8 cellular contexts compared by ENCODE assay signal in genomic region chr11:111878766-111879636, GRCh38. TPM values are rescaled to one million over a fixed set of nuclear protein-coding genes. Genes with fewer than 3 reads are reported as not detected.
A peak's percentile ranks its signal among the peaks of the same experiment; 100 is the strongest.
DNase-seq lines count a peak whose midpoint lies in the region; ATAC-seq and TF ChIP-seq lines count a peak whose summit lies in the region.

Gene CFAP68 (plus strand): TSS chr11:111879541. CDS start chr11:111879561, 20 bp downstream.
Gene FDXACB1 (minus strand): TSS chr11:111879165. CDS start chr11:111879132, 33 bp downstream.

- peaks cover 4% of the 10 kb centered on the region for H3K36me3 Mint-ChIP-seq in IgD-negative memory B cell

- DNase-seq in DMS53 (lab: John Stamatoyannopoulos, UW) (peak; percentile 99), OCI-M1 (lab: John Stamatoyannopoulos, UW) (peak; percentile 99), activated T-cell treated with anti-CD3 and anti-CD28 coated beads for 48 hours (ENCODE audit: low read depth) (peak; percentile 90), epithelial cell of proximal tubule (ENCODE audit: low read depth) (peak; percentile 85), mucosa of gallbladder (ENCODE audit: low spot score) (peak; percentile 98)
- peak; percentile 89 for DNase-seq in stimulated activated CD8-positive, alpha-beta memory T cell treated with anti-CD3 and anti-CD28 coated beads, Interleukin-4, amount 100 ng/mL, for 4 hours (ENCODE audit: low read depth in 2 of 2, low spot score in 1 of 2)

- H3K27me3 Mint-ChIP-seq in IgD-negative memory B cell, result no peaks in the 10 kb centered on the region

- peak within 1 kb of the TSS; percentile 95 to 100 (median 96) for H3K27ac Mint-ChIP-seq in IgD-negative memory B cell

- peak within 1 kb of the TSS; percentile 77 for H3K4me3 ChIP-seq in epithelial cell of proximal tubule (ENCODE audit: low read depth, low read length)

- H3K4me1 Mint-ChIP-seq in IgD-negative memory B cell, result peaks cover 7 to 17% (median 17%) of the 10 kb centered on the region in 3 donors

- ATAC-seq in GM21529 (IDR thresholded peaks at IDR 0.05; ENCODE audit: unreplicated experiment), result peak; percentile 90

- TF ChIP-seq CTCF in epithelial cell of proximal tubule (conservative IDR thresholded peaks at IDR 0.05; ENCODE audit: low read depth, low read length), result peak; percentile 79

- peak within 1 kb of the TSS; percentile 93 to 99 (median 98) for H3K4me3 Mint-ChIP-seq in IgD-negative memory B cell

- no peaks in the 10 kb centered on the region for H3K9me3 Mint-ChIP-seq in IgD-negative memory B cell

RNA-seq across cellular contexts. Expression of gene CFAP68, which starts in this region (rescaled TPM):
- polyA plus RNA-seq in IgD-negative memory B cell, result 25.7 TPM
- total RNA-seq in epithelial cell of proximal tubule, result 20.0 and 29.5 TPM in 2 replicates
- 21.8 TPM for total RNA-seq in mucosa of gallbladder

RNA-seq across cellular contexts. Expression of gene FDXACB1, which starts in this region (rescaled TPM):
- polyA plus RNA-seq in IgD-negative memory B cell, result 6.8 TPM
- 1.1 and 3.8 TPM in 2 replicates for total RNA-seq in epithelial cell of proximal tubule
- total RNA-seq in mucosa of gallbladder, result 1.8 TPM

Comparison
In these comparisons a context has a peak if more than half of its experiments do, and no peak if none do; other contexts are left out.
1. Peak in every context shown above with its lines: DNase-seq, ATAC-seq and H3K4me3 ChIP-seq.